18 cellular contexts compared by ENCODE assay signal in the genomic region with DNA sequence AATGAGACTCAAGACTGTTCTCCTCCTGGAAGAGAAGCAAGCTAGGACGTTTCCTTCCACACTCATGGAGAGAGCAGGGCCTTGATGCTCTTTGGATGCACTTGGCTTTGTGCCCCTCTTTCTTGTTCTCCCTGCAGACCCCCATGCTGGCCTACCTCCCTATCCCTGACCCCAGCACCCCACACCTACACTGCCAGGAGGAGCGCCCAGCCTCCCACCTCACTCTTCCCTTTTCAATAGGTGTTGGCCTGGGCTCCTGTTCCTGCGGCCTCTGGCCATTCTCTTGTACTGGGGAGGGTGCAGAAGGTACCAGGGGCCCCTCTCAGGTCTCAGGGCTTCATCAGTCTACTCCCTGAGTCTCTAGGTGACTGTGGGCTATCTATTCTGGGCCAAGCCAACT. TPM values are rescaled to one million over a fixed set of nuclear protein-coding genes. Genes with fewer than 3 reads are reported as not detected.
"Had no signal": no experiment of that assay in that cellular context is flagged by ENCODE, and none has a peak within 500 bp of the region (broad histone marks: within the 10 kb centered on the region; RNA-seq: fewer than 3 reads in every experiment).

No MANE protein-coding gene starts in this region.

- H3K4me2 ChIP-seq: hepatocyte had no signal

- H3K79me2 ChIP-seq: hepatocyte had no signal

- H3K4me1 ChIP-seq: colonic mucosa, foreskin keratinocyte, left lung had no signal

- H3K27ac ChIP-seq: colonic mucosa, esophagus muscularis mucosa, foreskin keratinocyte, gastroesophageal sphincter, heart left ventricle, hepatocyte, left lung, lower lobe of right lung had no signal

- H3K9me3 ChIP-seq: colonic mucosa, esophagus muscularis mucosa, gastroesophageal sphincter, heart left ventricle, left lung, lower lobe of right lung had no signal

- DNase-seq: colonic mucosa; cortex of kidney; effector CD8-positive, alpha-beta T cell; effector memory CD8-positive, alpha-beta T cell; foreskin keratinocyte; heart left ventricle; hypothalamus; immature natural killer cell; left cardiac atrium; left lung; left ventricle myocardium superior; lower lobe of right lung; mesenchymal stem cell; midbrain; naive thymus-derived CD4-positive, alpha-beta T cell had no signal

- H3K4me3 ChIP-seq: colonic mucosa, esophagus muscularis mucosa, gastroesophageal sphincter, heart left ventricle, hepatocyte, left lung, lower lobe of right lung had no signal

- H3K36me3 ChIP-seq: colonic mucosa, esophagus muscularis mucosa, gastroesophageal sphincter, heart left ventricle, left lung, lower lobe of right lung had no signal

- H2AFZ ChIP-seq: hepatocyte had no signal

- H3K27me3 ChIP-seq: colonic mucosa, hepatocyte, left lung had no signal

RNA-seq across cellular contexts. Expression of gene LOXL4, which starts 32.5 kb away (rescaled TPM):
- polyA plus RNA-seq: naive thymus-derived CD4-positive, alpha-beta T cell had no signal
